ENCODE assay signal across 5 cellular contexts in genomic region chr10:98817396-98817795, GRCh38.
"Had no signal": no experiment of that assay in that cellular context is flagged by ENCODE, and none has a peak within 500 bp of the region (broad histone marks: within the 10 kb centered on the region; RNA-seq: fewer than 3 reads in every experiment).

No MANE protein-coding gene starts in this region.

- H3K27ac ChIP-seq: HL-60 had no signal

- ATAC-seq: HepG2, K562 had no signal

- DNase-seq: IMR-90, KBM-7 had no signal

- H3K4me3 ChIP-seq: K562 had no signal
